ENCODE assay signal across 12 cellular contexts in the genomic region with DNA sequence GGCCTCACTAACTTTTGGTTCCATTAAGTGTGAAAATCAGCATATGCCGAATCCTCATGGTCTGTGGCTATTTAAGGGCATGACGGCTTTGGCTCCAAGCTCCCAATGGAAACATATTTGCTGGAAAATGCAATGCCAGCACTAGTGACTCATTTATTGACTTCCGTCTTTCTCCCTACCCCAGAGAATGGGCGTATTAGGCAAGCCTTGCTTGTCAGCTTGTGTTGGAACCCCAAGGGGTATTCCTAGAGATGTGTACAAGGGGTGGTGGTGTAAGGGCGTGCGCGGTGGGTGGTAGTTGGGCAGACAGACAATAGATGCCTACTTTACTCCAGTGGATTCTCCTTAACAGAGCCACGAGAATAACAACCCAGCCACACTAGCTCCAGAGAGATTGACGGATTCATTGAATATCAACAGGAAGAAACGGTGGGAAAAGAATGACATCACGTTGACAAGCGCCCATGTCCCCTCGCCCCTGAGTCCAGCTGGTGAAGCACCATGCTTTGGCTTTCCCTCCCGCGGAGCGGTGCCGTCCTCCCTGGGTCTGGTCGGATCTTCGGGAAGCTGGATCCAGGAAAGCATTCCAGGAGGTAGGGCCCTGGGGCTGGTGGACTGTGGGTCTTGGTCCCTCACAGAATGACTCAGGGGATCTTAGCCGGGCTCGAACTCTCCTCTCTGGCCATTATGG. TPM values are rescaled to one million over a fixed set of nuclear protein-coding genes. Genes with fewer than 3 reads are reported as not detected.
DNase-seq lines count a peak whose midpoint lies in the region; ATAC-seq and TF ChIP-seq lines count a peak whose summit lies in the region.
"Had no signal": no experiment of that assay in that cellular context is flagged by ENCODE, and none has a peak within 500 bp of the region (broad histone marks: within the 10 kb centered on the region; RNA-seq: fewer than 3 reads in every experiment).

No MANE protein-coding gene starts in this region.

- no peaks in the 10 kb centered on the region for H3F3A ChIP-seq in PC-3 (ENCODE audit: low read length, unreplicated experiment)

- no peaks in the 10 kb centered on the region for H4K20me1 ChIP-seq in PC-3 (ENCODE audit: low read length)

- peak in 1 of 4 donors; percentile 35 for TF ChIP-seq EP300 in sigmoid colon (IDR thresholded peaks at IDR 0.05)

- DNase-seq in CD1c-positive myeloid dendritic cell (ENCODE audit: extremely low spot score) (peak; percentile 96), PC-3 (peak; percentile 66), heart right ventricle (peak in 1 of 2 donors; percentile 20), sigmoid colon (no peak), activated gamma-delta T cell treated with Interleukin-2 at 50 U/mL for 16 hours (no peak), middle frontal gyrus (ENCODE audit: extremely low spot score, low spot score) (no peak)
- no peak for DNase-seq in stimulated activated CD4-positive, alpha-beta T cell treated with anti-CD3 and anti-CD28 coated beads, Interleukin-4, amount 100 ng/mL, for 1 hour
- no peak for DNase-seq in activated CD8-positive, alpha-beta T cell treated with anti-CD3 and anti-CD28 coated beads, Interleukin-2, amount 10 ng/mL, durations not matched to agents 7 days and 5 days
- DNase-seq: H9, NCI-H2107 had no signal

- no peak for TF ChIP-seq CTCF in PC-3 (conservative IDR thresholded peaks at IDR 0.05; ENCODE audit: low read depth, low read length)
- TF ChIP-seq CTCF in heart right ventricle (IDR thresholded peaks at IDR 0.05), result no peak
- TF ChIP-seq CTCF in sigmoid colon (IDR thresholded peaks at IDR 0.05), result no peak

- WGBS in heart right ventricle, 2 donors, result 80 to 88% methylated on average over 21 of the region's 21 CpGs
- WGBS in sigmoid colon, 2 donors, result 80 to 91% methylated on average over 21 of the region's 21 CpGs

- no peak overlapping the region for H3K4me3 Mint-ChIP-seq in activated CD8-positive, alpha-beta T cell treated with anti-CD3 and anti-CD28 coated beads, Interleukin-2, amount 10 ng/mL, durations not matched to agents 7 days and 5 days
- H3K4me3 Mint-ChIP-seq: H9 had no signal

- no peak overlapping the region for H2AFZ ChIP-seq in PC-3 (ENCODE audit: low read length)

- CTCF ChIA-PET in PC-3 (lab: Charles Lee), result no interaction called here
- CTCF ChIA-PET in activated CD8-positive, alpha-beta T cell treated with anti-CD3 and anti-CD28 coated beads, Interleukin-2, amount 10 ng/mL, durations not matched to agents 7 days and 5 days (lab: Charles Lee), result interaction anchor here (1.0 kb wide), 1 partner anchor 11 kb away, joined by 3 read pairs; no protein-coding TSS in a partner anchor

- intact Hi-C loops in PC-3 (cut with micrococcal nuclease), result no loop called here
- intact Hi-C loops in heart right ventricle (cut with DNase I), result no loop called here
- intact Hi-C loops in sigmoid colon (cut with DNase I), result no loop called here

- H3K9me3 ChIP-seq in PC-3 (ENCODE audit: low read length) (no peaks in the 10 kb centered on the region), heart right ventricle (peaks cover 0 to 9% (median 0%) of the 10 kb centered on the region in 11 donors), sigmoid colon (peaks cover 0 to 6% (median 0%) of the 10 kb centered on the region in 4 donors)

- peaks cover 27% of the 10 kb centered on the region for H3K27me3 Mint-ChIP-seq in activated CD8-positive, alpha-beta T cell treated with anti-CD3 and anti-CD28 coated beads, Interleukin-2, amount 10 ng/mL, durations not matched to agents 7 days and 5 days (ENCODE audit: low read depth)

- H3K27ac Mint-ChIP-seq in activated CD8-positive, alpha-beta T cell treated with anti-CD3 and anti-CD28 coated beads, Interleukin-2, amount 10 ng/mL, durations not matched to agents 7 days and 5 days, result no peak overlapping the region
- H3K27ac Mint-ChIP-seq: H9 had no signal

- no peaks in the 10 kb centered on the region for H3K9me2 ChIP-seq in PC-3 (replicated peaks; ENCODE audit: low read length)

- peaks cover 46% of the 10 kb centered on the region for H3K27me3 ChIP-seq in PC-3 (ENCODE audit: low read length)
- peaks cover 0 to 18% (median 0%) of the 10 kb centered on the region in 7 donors for H3K27me3 ChIP-seq in heart right ventricle
- no peaks in the 10 kb centered on the region for H3K27me3 ChIP-seq in sigmoid colon

- POLR2A ChIA-PET in PC-3 (lab: Charles Lee; ENCODE audit: unreplicated experiment), result no interaction called here
- POLR2A ChIA-PET in activated CD8-positive, alpha-beta T cell treated with anti-CD3 and anti-CD28 coated beads, Interleukin-2, amount 10 ng/mL, durations not matched to agents 7 days and 5 days (lab: Charles Lee), result no interaction called here

- H3K9ac ChIP-seq in PC-3 (ENCODE audit: low read length), result no peak overlapping the region

- BruUV-seq in PC-3 (replicated peaks; lab: Mats Ljungman, UMichigan), result no TSS peak

- no peak overlapping the region for H3K4me2 ChIP-seq in PC-3 (ENCODE audit: low read length)

- no peaks in the 10 kb centered on the region for H3K9me3 Mint-ChIP-seq in activated CD8-positive, alpha-beta T cell treated with anti-CD3 and anti-CD28 coated beads, Interleukin-2, amount 10 ng/mL, durations not matched to agents 7 days and 5 days (ENCODE audit: insufficient read depth)

- H3K27ac ChIP-seq in PC-3 (ENCODE audit: low read length), result no peak overlapping the region
- peak overlapping the region in 8 of 10 donors; percentile 14 to 95 (median 56) for H3K27ac ChIP-seq in heart right ventricle
- peak overlapping the region; percentile 27 to 70 (median 58) for H3K27ac ChIP-seq in sigmoid colon
- H3K27ac ChIP-seq: cardiac muscle cell had no signal

- no peak for TF ChIP-seq POLR2A in sigmoid colon (IDR thresholded peaks at IDR 0.05)

- no peaks in the 10 kb centered on the region for H3K36me3 Mint-ChIP-seq in activated CD8-positive, alpha-beta T cell treated with anti-CD3 and anti-CD28 coated beads, Interleukin-2, amount 10 ng/mL, durations not matched to agents 7 days and 5 days (ENCODE audit: low read depth)

- H3K36me3 ChIP-seq in PC-3 (ENCODE audit: low read depth, low read length) (no peaks in the 10 kb centered on the region), heart right ventricle (no peaks in the 10 kb centered on the region), sigmoid colon (no peaks in the 10 kb centered on the region)
- H3K36me3 ChIP-seq: cardiac muscle cell had no signal

- H3K79me2 ChIP-seq in PC-3 (ENCODE audit: low read length), result no peaks in the 10 kb centered on the region

- H3K4me3 ChIP-seq in PC-3 (ENCODE audit: low read length) (no peak overlapping the region), heart right ventricle (peak overlapping the region in 1 of 10 donors; percentile 3), sigmoid colon (no peak overlapping the region)
- H3K4me3 ChIP-seq: cardiac muscle cell had no signal

- peaks cover 13% of the 10 kb centered on the region for H3K4me1 Mint-ChIP-seq in activated CD8-positive, alpha-beta T cell treated with anti-CD3 and anti-CD28 coated beads, Interleukin-2, amount 10 ng/mL, durations not matched to agents 7 days and 5 days (ENCODE audit: low read depth)
- H3K4me1 Mint-ChIP-seq: H9 had no signal

- ATAC-seq in PC-3 (peak; percentile 42; the same call in 1 of the 2 replicates), heart right ventricle (peak in 7 of 8 donors; percentile 52 to 79 (median 69))
- no peak for ATAC-seq in activated CD8-positive, alpha-beta T cell treated with anti-CD3 and anti-CD28 coated beads, Interleukin-2, amount 10 ng/mL, durations not matched to agents 7 days and 5 days

- H3K4me1 ChIP-seq in PC-3 (ENCODE audit: insufficient read depth, low read length) (no peaks in the 10 kb centered on the region; the same call in 1 of the 2 replicates), heart right ventricle (peaks cover 0 to 45% (median 0%) of the 10 kb centered on the region in 9 donors), sigmoid colon (no peaks in the 10 kb centered on the region)

RNA-seq across cellular contexts. Expression of gene CD300LB, which starts 10.3 kb away (rescaled TPM):
- total RNA-seq in PC-3 (2014; rRNA removed) (not detected in 2 replicates), heart right ventricle (1 to 10 TPM in 1 of 10 donors, under 1 TPM in 5, not detected in 4; 0.14 to 1.7 (median 0.26) TPM), sigmoid colon (1 to 10 TPM in 1 of 4 donors, under 1 TPM in 2, not detected in 1; 0.33 to 1.1 (median 0.55) TPM)
- polyA plus RNA-seq in heart right ventricle (under 1 TPM in 1 of 2 donors, not detected in 1; 0.25 TPM), sigmoid colon (under 1 TPM; 0.38 to 0.60 (median 0.46) TPM)
- not detected for total RNA-seq in activated CD8-positive, alpha-beta T cell treated with anti-CD3 and anti-CD28 coated beads, Interleukin-2, amount 10 ng/mL, durations not matched to agents 7 days and 5 days
- total RNA-seq: cardiac muscle cell, H9, SK-MEL-5 had no signal
- polyA plus RNA-seq: cardiac muscle cell had no signal

RNA-seq across cellular contexts. Expression of gene CD300C, which starts 25.0 kb away (rescaled TPM):
- total RNA-seq in PC-3 (2014; rRNA removed) (not detected in 2 replicates), heart right ventricle (1 to 10 TPM in 1 of 10 donors, under 1 TPM in 9; 0.21 to 3.2 (median 0.55) TPM), sigmoid colon (1 to 10 TPM in 1 of 4 donors, under 1 TPM in 2, not detected in 1; 0.36 to 3.3 (median 0.83) TPM)
- polyA plus RNA-seq in heart right ventricle (under 1 TPM; 0.22 to 0.65 TPM), sigmoid colon (1 to 10 TPM in 2 of 3 donors, not detected in 1; 1.1 to 1.2 TPM)
- total RNA-seq in activated CD8-positive, alpha-beta T cell treated with anti-CD3 and anti-CD28 coated beads, Interleukin-2, amount 10 ng/mL, durations not matched to agents 7 days and 5 days, result under 1 TPM; 0.47 to 0.57 TPM
- total RNA-seq: H9 had no signal

RNA-seq across cellular contexts. Expression of gene CD300H, which starts 46.4 kb away (rescaled TPM):
- total RNA-seq in PC-3 (2014; rRNA removed), result not detected in 2 replicates
- total RNA-seq in heart right ventricle, result under 1 TPM in 2 of 10 donors, not detected in 8; 0.49 to 0.97 TPM
- polyA plus RNA-seq in heart right ventricle, result not detected
- not detected for total RNA-seq in sigmoid colon
- under 1 TPM in 1 of 3 donors, not detected in 2; 0.20 TPM for polyA plus RNA-seq in sigmoid colon
- total RNA-seq in activated CD8-positive, alpha-beta T cell treated with anti-CD3 and anti-CD28 coated beads, Interleukin-2, amount 10 ng/mL, durations not matched to agents 7 days and 5 days, result not detected
- total RNA-seq: cardiac muscle cell, H9, SK-MEL-5 had no signal
- polyA plus RNA-seq: cardiac muscle cell had no signal

RNA-seq across cellular contexts. Expression of gene CD300A, which starts 54.5 kb away (rescaled TPM):
- not detected in 2 replicates for total RNA-seq in PC-3 (2014; rRNA removed)
- 10 to 100 TPM in 1 of 10 donors, 1 to 10 TPM in 4, under 1 TPM in 5; 0.38 to 13.1 (median 1.4) TPM for total RNA-seq in heart right ventricle
- polyA plus RNA-seq in heart right ventricle, result 1 to 10 TPM in 1 of 2 donors, under 1 TPM in 1; 0.95 to 1.9 TPM
- total RNA-seq in sigmoid colon, result 1 to 10 TPM; 2.9 to 6.9 (median 3.3) TPM
- 10 to 100 TPM in 2 of 3 donors, 1 to 10 TPM in 1; 4.8 to 33.5 (median 10.9) TPM for polyA plus RNA-seq in sigmoid colon
- total RNA-seq in activated CD8-positive, alpha-beta T cell treated with anti-CD3 and anti-CD28 coated beads, Interleukin-2, amount 10 ng/mL, durations not matched to agents 7 days and 5 days, result 1 to 10 TPM; 2.1 to 2.8 TPM
- total RNA-seq: H9, SK-MEL-5 had no signal

Comparison
In these comparisons a context has a peak if more than half of its experiments do, and no peak if none do; other contexts are left out.
1. DNase-seq: peak in CD1c-positive myeloid dendritic cell (single experiment) and PC-3 (single experiment); none in sigmoid colon (single experiment), activated gamma-delta T cell treated with Interleukin-2 at 50 U/mL for 16 hours (single experiment), middle frontal gyrus (single experiment), stimulated activated CD4-positive, alpha-beta T cell treated with anti-CD3 and anti-CD28 coated beads, Interleukin-4, amount 100 ng/mL, for 1 hour (single experiment) and activated CD8-positive, alpha-beta T cell treated with anti-CD3 and anti-CD28 coated beads, Interleukin-2, amount 10 ng/mL, durations not matched to agents 7 days and 5 days (single experiment).